ENCODE assay signal across 12 cellular contexts in genomic region chr2:19802088-19802806, GRCh38.
DNase-seq lines count a peak whose midpoint lies in the region; ATAC-seq and TF ChIP-seq lines count a peak whose summit lies in the region.
"Had no signal": no experiment of that assay in that cellular context is flagged by ENCODE, and none has a peak within 500 bp of the region (broad histone marks: within the 10 kb centered on the region; RNA-seq: fewer than 3 reads in every experiment).

No MANE protein-coding gene starts in this region.

- H3K36me3 ChIP-seq in Panc1 (ENCODE audit: control insufficient read depth, insufficient read depth, low read length) = no peaks in the 10 kb centered on the region
- no peaks in the 10 kb centered on the region for H3K36me3 ChIP-seq in sigmoid colon
- H3K36me3 ChIP-seq: ovary had no signal

- H3K9me3 ChIP-seq in Panc1 (ENCODE audit: control insufficient read depth, insufficient read depth, low read depth, low read length) (no peaks in the 10 kb centered on the region), sigmoid colon (no peaks in the 10 kb centered on the region)
- H3K9me3 ChIP-seq: ovary had no signal

- no peak for TF ChIP-seq POLR2A in sigmoid colon (IDR thresholded peaks at IDR 0.05)

- DNase-seq in GM03348 (ENCODE audit: low spot score) (peak; percentile 59), Panc1 (ENCODE audit: low read depth, low spot score) (no peak), fibroblast of pulmonary artery (ENCODE audit: low read depth) (peak; percentile 70), sigmoid colon (no peak), occipital lobe (lab: John Stamatoyannopoulos, UW) (no peak)
- DNase-seq: activated CD4-positive, alpha-beta T cell treated with anti-CD3 and anti-CD28 coated beads for 1 hour; activated T-cell treated with anti-CD3 and anti-CD28 coated beads, Interleukin-2, amount 50 U/mL, for 24 hours; KBM-7 had no signal

- ATAC-seq in Panc1 = no peak
- no peak for ATAC-seq in GM21423 (IDR thresholded peaks at IDR 0.05; ENCODE audit: unreplicated experiment)
- no peak for ATAC-seq in HG02970 (IDR thresholded peaks at IDR 0.05; ENCODE audit: low FRiP score, unreplicated experiment)
- no peak for ATAC-seq in HG03520 (IDR thresholded peaks at IDR 0.05; ENCODE audit: unreplicated experiment)

- H3K4me3 ChIP-seq in Panc1 (ENCODE audit: low read depth in 2 of 2, low read length in 2 of 2) (no peak overlapping the region), fibroblast of pulmonary artery (replicated peaks; ENCODE audit: low read depth, low read length) (no peak overlapping the region), sigmoid colon (no peak overlapping the region)
- H3K4me3 ChIP-seq: ovary had no signal

- H3K27ac ChIP-seq in Panc1 (ENCODE audit: low read length) = peak overlapping the region; percentile 86
- peak overlapping the region in 3 of 4 donors; percentile 20 to 76 (median 61) for H3K27ac ChIP-seq in sigmoid colon
- H3K27ac ChIP-seq: ovary had no signal

- 84 to 86% methylated on average over 4 of the region's 4 CpGs for WGBS in sigmoid colon, 2 donors

- CTCF ChIA-PET in Panc1 (lab: Charles Lee) = no interaction called here

- no peak for TF ChIP-seq EP300 in sigmoid colon (IDR thresholded peaks at IDR 0.05)

- TF ChIP-seq CTCF in Panc1 (IDR thresholded peaks at IDR 0.05) = no peak
- TF ChIP-seq CTCF in fibroblast of pulmonary artery (IDR thresholded peaks at IDR 0.05; ENCODE audit: low read length, missing control alignments) = no peak
- no peak for TF ChIP-seq CTCF in sigmoid colon (IDR thresholded peaks at IDR 0.05)

- in situ Hi-C loops in Panc1 (cut with HindIII; ENCODE audit: low pct_unique_long_range_greater_than_20kb, low sequenced_read_pairs) = no loop called here

- BruUV-seq in Panc1 (replicated peaks; lab: Mats Ljungman, UMichigan) = no TSS peak

- POLR2A ChIA-PET in Panc1 (lab: Charles Lee) = no interaction called here

- intact Hi-C loops in Panc1 (cut with micrococcal nuclease; ENCODE audit: unreplicated experiment) (no loop called here), sigmoid colon (cut with DNase I) (no loop called here)

- H3K4me1 ChIP-seq in Panc1 (ENCODE audit: control insufficient read depth, insufficient read depth, low read length) (peaks cover 37% of the 10 kb centered on the region), sigmoid colon (peaks cover 0 to 27% (median 24%) of the 10 kb centered on the region in 4 donors)

- no peaks in the 10 kb centered on the region for H3K27me3 ChIP-seq in Panc1 (ENCODE audit: control insufficient read depth, insufficient read depth, low read length)
- H3K27me3 ChIP-seq in sigmoid colon = no peaks in the 10 kb centered on the region
- H3K27me3 ChIP-seq: ovary had no signal

Comparison
In these comparisons a context has a peak if more than half of its experiments do, and no peak if none do; other contexts are left out.
1. DNase-seq: peak in GM03348 (single experiment) and fibroblast of pulmonary artery (single experiment); none in Panc1 (single experiment), sigmoid colon (single experiment) and occipital lobe (single experiment).